ENCODE assay signal across 1 cellular context in genomic region chr12:7319934-7320333, GRCh38.
TF ChIP-seq lines count a peak whose summit lies in the region.

No MANE protein-coding gene starts in this region.

TF ChIP-seq in SK-N-SH, 30 proteins besides CTCF, POLR2A, EP300 and RAD21 (continued from another document):
- TF ChIP-seq REST (IDR thresholded peaks at IDR 0.05; ENCODE audit: low read depth, low read length) (no peak), FOXM1 (IDR thresholded peaks at IDR 0.05; ENCODE audit: low read depth) (no peak), TCF12 (IDR thresholded peaks at IDR 0.05) (no peak), USF2 (IDR thresholded peaks at IDR 0.05; ENCODE audit: borderline replicate concordance, low read depth, low read length) (no peak), NFIC (IDR thresholded peaks at IDR 0.05; ENCODE audit: borderline replicate concordance) (no peak), SIN3A (IDR thresholded peaks at IDR 0.05; ENCODE audit: borderline replicate concordance, low read depth, low read length) (no peak), GATA2 (CRISPR knock-in tag; IDR thresholded peaks at IDR 0.05) (no peak), CHD2 (IDR thresholded peaks at IDR 0.05; ENCODE audit: low read length, partially characterized antibody) (no peak), MAX (IDR thresholded peaks at IDR 0.05; ENCODE audit: low read depth) (no peak), USF1 (IDR thresholded peaks at IDR 0.05; ENCODE audit: borderline replicate concordance, low read depth) (no peak)
